In genomic region chr4:98204236-98204553, GRCh38 we compare ENCODE assay signal across 13 cellular contexts. TPM values are rescaled to one million over a fixed set of nuclear protein-coding genes. Genes with fewer than 3 reads are reported as not detected.
A peak's percentile ranks its signal among the peaks of the same experiment; 100 is the strongest.
DNase-seq lines count a peak whose midpoint lies in the region; ATAC-seq and TF ChIP-seq lines count a peak whose summit lies in the region.
"Had no signal": no experiment of that assay in that cellular context is flagged by ENCODE, and none has a peak within 500 bp of the region (broad histone marks: within the 10 kb centered on the region; RNA-seq: fewer than 3 reads in every experiment).

No MANE protein-coding gene starts in this region.

- H3K27ac ChIP-seq in hepatocyte: no peak overlapping the region
- H3K27ac ChIP-seq: heart right ventricle, transverse colon had no signal

- no peaks in the 10 kb centered on the region for H3K79me2 ChIP-seq in hepatocyte

- H3K36me3 ChIP-seq in hepatocyte (replicated peaks; ENCODE audit: insufficient read depth, low read depth): no peaks in the 10 kb centered on the region
- H3K36me3 ChIP-seq: heart right ventricle, transverse colon had no signal

- H3K4me2 ChIP-seq in hepatocyte: no peak overlapping the region

- peak; percentile 51 for DNase-seq in NOMO-1 treated with DMSO at 0.1 percent for 48 hours (lab: John Stamatoyannopoulos, UW; ENCODE audit: unreplicated experiment)
- DNase-seq in hepatocyte (ENCODE audit: low spot score): no peak
- no peak for DNase-seq in A172 (ENCODE audit: low spot score)
- DNase-seq in activated CD4-positive, alpha-beta T cell treated with anti-CD3 and anti-CD28 coated beads, Interleukin-2, amount 50 U/mL, for 48 hours: no peak
- DNase-seq in NCI-H187 treated with DMSO at 0.1 percent for 48 hours (lab: John Stamatoyannopoulos, UW): no peak
- DNase-seq: Calu3, cerebellar nuclear complex, H9, heart right ventricle, transverse colon had no signal

- no peaks in the 10 kb centered on the region for H3K9me2 ChIP-seq in hepatocyte (replicated peaks; ENCODE audit: insufficient read depth)

- WGBS in hepatocyte (ENCODE audit: low lambda C conversion rate, missing lambda C conversion rate): 86% methylated on average over 3 of the region's 3 CpGs

- H3K4me3 ChIP-seq in hepatocyte: no peak overlapping the region
- H3K4me3 ChIP-seq: heart right ventricle, transverse colon had no signal

- no peak for TF ChIP-seq CTCF in hepatocyte (IDR thresholded peaks at IDR 0.05; ENCODE audit: poor library complexity)

- H2AFZ ChIP-seq in hepatocyte: no peak overlapping the region

- H3K4me1 ChIP-seq in hepatocyte (ENCODE audit: insufficient read depth): no peaks in the 10 kb centered on the region
- H3K4me1 ChIP-seq: transverse colon had no signal

- ATAC-seq in GM18502 (IDR thresholded peaks at IDR 0.05; ENCODE audit: poor library complexity, unreplicated experiment): peak; percentile 47
- peak; percentile 48 for ATAC-seq in GM19467 (IDR thresholded peaks at IDR 0.05; ENCODE audit: unreplicated experiment)
- ATAC-seq in HG03025 (IDR thresholded peaks at IDR 0.05; ENCODE audit: low FRiP score, unreplicated experiment): peak; percentile 73

- no peaks in the 10 kb centered on the region for H3K27me3 ChIP-seq in hepatocyte
- H3K27me3 ChIP-seq: heart right ventricle, transverse colon had no signal

- no peaks in the 10 kb centered on the region for H4K20me1 ChIP-seq in hepatocyte (ENCODE audit: insufficient read depth, poor library complexity, severe bottlenecking)

- H3K9me3 ChIP-seq in hepatocyte (ENCODE audit: low read depth): no peaks in the 10 kb centered on the region
- H3K9me3 ChIP-seq: transverse colon had no signal

RNA-seq across cellular contexts. Expression of gene RAP1GDS1, which starts 57.0 kb away (rescaled TPM):
- 36.2 and 42.7 TPM in 2 replicates for total RNA-seq in hepatocyte
- polyA plus RNA-seq in hepatocyte: 25.3 and 28.5 TPM in 2 replicates
- total RNA-seq in A172 (2014; rRNA removed; shearing (Covaris generic)): 50.2 and 58.6 TPM in 2 replicates
